Comparison of ENCODE assay signal across 16 cellular contexts in genomic region chr13:36665630-36666029, GRCh38. TPM values are rescaled to one million over a fixed set of nuclear protein-coding genes. Genes with fewer than 3 reads are reported as not detected.
DNase-seq lines count a peak whose midpoint lies in the region.
"Had no signal": no experiment of that assay in that cellular context is flagged by ENCODE, and none has a peak within 500 bp of the region (broad histone marks: within the 10 kb centered on the region; RNA-seq: fewer than 3 reads in every experiment).

No MANE protein-coding gene starts in this region.

- no peaks in the 10 kb centered on the region for H3K4me1 ChIP-seq in Karpas-422 (ENCODE audit: low read length)

- no peak overlapping the region for H3K9ac ChIP-seq in Karpas-422 (ENCODE audit: low read length)
- H3K9ac ChIP-seq: GM23248 had no signal

- no peaks in the 10 kb centered on the region for H3K9me3 ChIP-seq in Karpas-422 (ENCODE audit: low read length)

- no peaks in the 10 kb centered on the region for H3K9me2 ChIP-seq in Karpas-422 (replicated peaks; ENCODE audit: insufficient read depth, low read length)

- no peak overlapping the region for H2AFZ ChIP-seq in Karpas-422 (ENCODE audit: low read length)
- H2AFZ ChIP-seq: GM23248 had no signal

- DNase-seq in NCI-H2029 treated with DMSO at 0.1 percent for 48 hours (lab: John Stamatoyannopoulos, UW) (peak; percentile 23), NCI-H2029 (lab: John Stamatoyannopoulos, UW) (no peak), NCI-H748 (lab: John Stamatoyannopoulos, UW; ENCODE audit: unreplicated experiment) (peak; percentile 11), NCI-H748 treated with DMSO at 0.1 percent for 48 hours (lab: John Stamatoyannopoulos, UW) (no peak), Karpas-422 (peak; percentile 20), NCI-H2227 treated with DMSO at 0.1 percent for 48 hours (lab: John Stamatoyannopoulos, UW) (no peak)
- DNase-seq: C1 segment of cervical spinal cord; Calu3; CD4-positive, alpha-beta memory T cell; COR-L47; DND-41; GM23248; H9; HFFc6 had no signal

- H3K4me3 ChIP-seq in Karpas-422 (ENCODE audit: low read length) = no peak overlapping the region
- H3K4me3 ChIP-seq: GM23248 had no signal

- no peak overlapping the region for H3K4me2 ChIP-seq in Karpas-422 (ENCODE audit: low read depth, low read length, poor library complexity, severe bottlenecking)

- H3K27me3 ChIP-seq in Karpas-422 (ENCODE audit: low read length) = no peaks in the 10 kb centered on the region

- no peaks in the 10 kb centered on the region for H4K20me1 ChIP-seq in Karpas-422 (ENCODE audit: insufficient read depth, low read depth, low read length)

- H3K79me2 ChIP-seq in Karpas-422 (ENCODE audit: low read length) = no peaks in the 10 kb centered on the region

- H3K36me3 ChIP-seq in Karpas-422 (ENCODE audit: insufficient read depth, low read length) = no peaks in the 10 kb centered on the region

- H3K27ac ChIP-seq in Karpas-422 (ENCODE audit: low read length) = no peak overlapping the region
- H3K27ac ChIP-seq: GM23248 had no signal

RNA-seq across cellular contexts. Expression of gene SERTM1, which starts 8.2 kb away (rescaled TPM):
- total RNA-seq in Karpas-422 (2014; rRNA removed; shearing (Covaris generic); ENCODE audit: low replicate concordance) = not detected in 2 replicates
- total RNA-seq: A172; Calu3; CD4-positive, alpha-beta memory T cell; GM23248; H4; HFFc6 had no signal

Comparison
In these comparisons a context has a peak if more than half of its experiments do, and no peak if none do; other contexts are left out.
1. DNase-seq: peak in NCI-H2029 treated with DMSO at 0.1 percent for 48 hours (single experiment), NCI-H748 (single experiment) and Karpas-422 (single experiment); none in NCI-H2029 (single experiment), NCI-H748 treated with DMSO at 0.1 percent for 48 hours (single experiment) and NCI-H2227 treated with DMSO at 0.1 percent for 48 hours (single experiment).